8 cellular contexts compared by ENCODE assay signal in genomic region chr14:58427289-58428010, GRCh38. TPM values are rescaled to one million over a fixed set of nuclear protein-coding genes. Genes with fewer than 3 reads are reported as not detected.
A peak's percentile ranks its signal among the peaks of the same experiment; 100 is the strongest.
DNase-seq lines count a peak whose midpoint lies in the region; ATAC-seq and TF ChIP-seq lines count a peak whose summit lies in the region.

Gene KIAA0586 (plus strand): TSS chr14:58427719. CDS start chr14:58428265, 546 bp downstream.
Gene TIMM9 (minus strand): TSS chr14:58427531. CDS start chr14:58411945, 15,586 bp downstream.

- peaks cover 17% of the 10 kb centered on the region for H3K4me1 ChIP-seq in mucosa of descending colon (ENCODE audit: low read depth)

- H3K27ac Mint-ChIP-seq in IgD-negative memory B cell, result peak within 1 kb of the TSS; percentile 87 to 100 (median 99)

- peak within 1 kb of the TSS; percentile 90 for H3K27ac ChIP-seq in epithelial cell of prostate

- H3K36me3 ChIP-seq in mucosa of descending colon (ENCODE audit: low read depth), result no peaks in the 10 kb centered on the region

- H3K27me3 Mint-ChIP-seq in IgD-negative memory B cell, result peaks cover 2% of the 10 kb centered on the region

- DNase-seq in DMS 273 treated with DMSO at 0.1 percent for 48 hours (lab: John Stamatoyannopoulos, UW), result peak; percentile 97
- DNase-seq in OCI-M2 (lab: John Stamatoyannopoulos, UW; ENCODE audit: unreplicated experiment), result peak; percentile 75
- DNase-seq in activated T-cell treated with anti-CD3 and anti-CD28 coated beads for 4 hours, result peak; percentile 93
- peak; percentile 90 for DNase-seq in epithelial cell of prostate (ENCODE audit: low read depth, low spot score)
- peak; percentile 95 to 98 (median 95) for DNase-seq in mucosa of descending colon
- DNase-seq in stimulated activated CD8-positive, alpha-beta memory T cell treated with anti-CD3 and anti-CD28 coated beads, Interleukin-4, amount 100 ng/mL, for 24 hours (ENCODE audit: low read depth), result peak; percentile 92

- intact Hi-C loops in mucosa of descending colon (cut with DNase I, micrococcal nuclease), result no loop called here

- peak within 1 kb of the TSS; percentile 84 for H3K4me3 ChIP-seq in mucosa of descending colon

- peaks cover 25 to 32% (median 29%) of the 10 kb centered on the region in 3 donors for H3K4me1 Mint-ChIP-seq in IgD-negative memory B cell

- TF ChIP-seq CTCF in mucosa of descending colon (IDR thresholded peaks at IDR 0.05), result no peak

- ATAC-seq in GM21529 (IDR thresholded peaks at IDR 0.05; ENCODE audit: unreplicated experiment) (peak; percentile 91), mucosa of descending colon (peak; percentile 99)

- H3K9me3 Mint-ChIP-seq in IgD-negative memory B cell, result no peaks in the 10 kb centered on the region

- peaks cover 2% of the 10 kb centered on the region for H3K36me3 Mint-ChIP-seq in IgD-negative memory B cell

- peak within 1 kb of the TSS; percentile 82 to 99 (median 94) for H3K4me3 Mint-ChIP-seq in IgD-negative memory B cell

- no peaks in the 10 kb centered on the region for H3K9me3 ChIP-seq in mucosa of descending colon

RNA-seq across cellular contexts. Expression of gene KIAA0586, which starts in this region (rescaled TPM):
- 17.5 TPM for polyA plus RNA-seq in IgD-negative memory B cell
- 10 to 100 TPM; 15.1 to 17.4 (median 17.4) TPM for total RNA-seq in mucosa of descending colon

RNA-seq across cellular contexts. Expression of gene TIMM9, which starts in this region (rescaled TPM):
- polyA plus RNA-seq in IgD-negative memory B cell, result 76.1 TPM
- 10 to 100 TPM; 18.5 to 35.6 (median 22.2) TPM for total RNA-seq in mucosa of descending colon

Comparison
In these comparisons a context has a peak if more than half of its experiments do, and no peak if none do; other contexts are left out.
1. Peak in every context shown above with its lines: DNase-seq, ATAC-seq, H3K4me3 ChIP-seq and H3K27ac ChIP-seq.